Comparison of ENCODE assay signal across 7 cellular contexts in genomic region chr1:235127774-235128452, GRCh38. TPM values are rescaled to one million over a fixed set of nuclear protein-coding genes. Genes with fewer than 3 reads are reported as not detected.
DNase-seq lines count a peak whose midpoint lies in the region; TF ChIP-seq lines count a peak whose summit lies in the region.

No MANE protein-coding gene starts in this region.

- no peak for TF ChIP-seq EP300 in ovary (IDR thresholded peaks at IDR 0.05)

- peak overlapping the region; percentile 94 for H3K4me3 ChIP-seq in HUES48 (ENCODE audit: low read depth, low read length)
- peak overlapping the region; percentile 98 for H3K4me3 ChIP-seq in fibroblast of mammary gland (ENCODE audit: control insufficient read depth, low read depth, low read length)
- peak overlapping the region; percentile 87 for H3K4me3 ChIP-seq in ovary

- intact Hi-C loops in ovary (cut with DNase I) = no loop called here

- H3K9me3 ChIP-seq in HUES48 (ENCODE audit: control insufficient read depth, insufficient read depth, low read length) = no peaks in the 10 kb centered on the region
- no peaks in the 10 kb centered on the region for H3K9me3 ChIP-seq in ovary

- peaks cover 43% of the 10 kb centered on the region for H3K36me3 ChIP-seq in HUES48 (ENCODE audit: control insufficient read depth, insufficient read depth, low read length)
- no peaks in the 10 kb centered on the region for H3K36me3 ChIP-seq in ovary

- 0 to 1% (median 0%) methylated on average over 33 of the region's 33 CpGs for WGBS in ovary, 3 donors

- DNase-seq in activated CD4-positive, alpha-beta T cell treated with anti-CD3 and anti-CD28 coated beads, Interleukin-2, amount 50 U/mL, for 48 hours = peak; percentile 20 to 41
- DNase-seq in fibroblast of mammary gland (ENCODE audit: low read depth) (no peak), ovary (no peak), GM20000 (ENCODE audit: low spot score) (no peak), kidney tubule cell (ENCODE audit: low spot score) (no peak), SIG-M5 treated with dmso at 0.1 percent for 504 hours (lab: John Stamatoyannopoulos, UW; ENCODE audit: unreplicated experiment) (no peak)

- no peak for TF ChIP-seq POLR2A in ovary (IDR thresholded peaks at IDR 0.05)

- peaks cover 5% of the 10 kb centered on the region for H3K4me1 ChIP-seq in HUES48 (ENCODE audit: control insufficient read depth, insufficient read depth, low read length)
- H3K4me1 ChIP-seq in ovary (ENCODE audit: insufficient read depth) = peaks cover 8% of the 10 kb centered on the region

- no peaks in the 10 kb centered on the region for H3K27me3 ChIP-seq in HUES48 (ENCODE audit: control insufficient read depth, insufficient read depth, low read length)
- no peaks in the 10 kb centered on the region for H3K27me3 ChIP-seq in ovary

- peak overlapping the region; percentile 99 for H3K9ac ChIP-seq in HUES48 (ENCODE audit: low read depth, low read length)

- H3K27ac ChIP-seq in HUES48 (ENCODE audit: low read depth, low read length) (peak overlapping the region; percentile 95), ovary (peak overlapping the region; percentile 35 to 72)

- no peak for TF ChIP-seq CTCF in fibroblast of mammary gland (conservative IDR thresholded peaks at IDR 0.05; ENCODE audit: control insufficient read depth, insufficient read depth, low read depth, low read length)
- no peak for TF ChIP-seq CTCF in ovary (IDR thresholded peaks at IDR 0.05)
- no peak for TF ChIP-seq CTCF in GM20000 (IDR thresholded peaks at IDR 0.05; ENCODE audit: extremely low read depth, missing control alignments)

RNA-seq across cellular contexts. Expression of gene TOMM20, which starts 0.7 kb away (rescaled TPM):
- total RNA-seq in ovary = 100 to 1,000 TPM; 104 to 153 (median 118) TPM
- 100 to 1,000 TPM; 120 to 124 TPM for polyA plus RNA-seq in ovary

RNA-seq across cellular contexts. Expression of gene RBM34, which starts 33.1 kb away (rescaled TPM):
- total RNA-seq in ovary = 10 to 100 TPM; 24.5 to 61.9 (median 56.1) TPM
- polyA plus RNA-seq in ovary = 10 to 100 TPM; 48.1 to 62.1 TPM

Comparison
In these comparisons a context has a peak if more than half of its experiments do, and no peak if none do; other contexts are left out.
1. DNase-seq: peak in activated CD4-positive, alpha-beta T cell treated with anti-CD3 and anti-CD28 coated beads, Interleukin-2, amount 50 U/mL, for 48 hours (2 of 2); none in fibroblast of mammary gland (single experiment), ovary (0 of 5), GM20000 (single experiment), kidney tubule cell (single experiment) and SIG-M5 treated with dmso at 0.1 percent for 504 hours (single experiment).
2. Peak in every context shown above with its lines, with median percentiles within 50 percentile points of each other: H3K4me3 ChIP-seq.